1 cellular context compared by ENCODE assay signal in the genomic region with DNA sequence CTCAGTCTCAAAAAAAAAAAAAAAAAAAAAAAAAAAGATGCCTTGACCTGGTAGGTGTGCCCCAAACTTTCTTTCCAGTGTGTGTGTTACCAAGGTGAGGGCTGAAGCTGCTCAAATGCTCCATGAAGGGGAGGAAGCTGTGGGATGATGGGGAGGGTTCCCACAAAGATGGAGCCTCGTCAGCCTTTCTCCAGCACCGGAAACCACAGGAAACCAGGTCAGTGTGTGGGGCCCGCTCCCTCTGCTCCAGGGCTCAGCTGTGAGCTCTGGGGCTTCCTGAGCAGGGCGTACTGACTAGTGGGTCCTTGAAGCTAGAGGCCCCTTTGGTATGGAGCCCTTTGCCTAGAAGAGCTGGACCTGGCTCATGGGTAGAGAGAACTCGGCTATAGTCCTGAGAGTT.
TF ChIP-seq lines count a peak whose summit lies in the region.

No MANE protein-coding gene starts in this region.

TF ChIP-seq in endothelial cell of umbilical vein, 7 proteins besides CTCF, POLR2A, EP300 and RAD21:
- peak; percentile 77 for TF ChIP-seq POLR2AphosphoS5 (IDR thresholded peaks at IDR 0.05; ENCODE audit: insufficient read depth, low read depth, low read length)
- TF ChIP-seq MAX (IDR thresholded peaks at IDR 0.05; ENCODE audit: insufficient read depth, insufficient read length), result no peak
- peak; percentile 12 for TF ChIP-seq GATA2 (IDR thresholded peaks at IDR 0.05; ENCODE audit: insufficient read depth, insufficient read length, low read depth, low read length)
- no peak for TF ChIP-seq MYC (IDR thresholded peaks at IDR 0.05; ENCODE audit: low read depth, low read length)
- no peak for TF ChIP-seq EZH2 (IDR thresholded peaks at IDR 0.05; ENCODE audit: borderline replicate concordance, low read depth, low read length, severe bottlenecking)
- no peak for TF ChIP-seq JUN (IDR thresholded peaks at IDR 0.05; ENCODE audit: borderline replicate concordance, insufficient read depth, insufficient read length, low read depth)
- TF ChIP-seq FOS (IDR thresholded peaks at IDR 0.05; ENCODE audit: borderline replicate concordance, insufficient read depth, low read length), result peak; percentile 26
TF ChIP-seq in endothelial cell of umbilical vein: peak in this region for 3.
